Comparison of ENCODE assay signal across 1 cellular context in the genomic region with DNA sequence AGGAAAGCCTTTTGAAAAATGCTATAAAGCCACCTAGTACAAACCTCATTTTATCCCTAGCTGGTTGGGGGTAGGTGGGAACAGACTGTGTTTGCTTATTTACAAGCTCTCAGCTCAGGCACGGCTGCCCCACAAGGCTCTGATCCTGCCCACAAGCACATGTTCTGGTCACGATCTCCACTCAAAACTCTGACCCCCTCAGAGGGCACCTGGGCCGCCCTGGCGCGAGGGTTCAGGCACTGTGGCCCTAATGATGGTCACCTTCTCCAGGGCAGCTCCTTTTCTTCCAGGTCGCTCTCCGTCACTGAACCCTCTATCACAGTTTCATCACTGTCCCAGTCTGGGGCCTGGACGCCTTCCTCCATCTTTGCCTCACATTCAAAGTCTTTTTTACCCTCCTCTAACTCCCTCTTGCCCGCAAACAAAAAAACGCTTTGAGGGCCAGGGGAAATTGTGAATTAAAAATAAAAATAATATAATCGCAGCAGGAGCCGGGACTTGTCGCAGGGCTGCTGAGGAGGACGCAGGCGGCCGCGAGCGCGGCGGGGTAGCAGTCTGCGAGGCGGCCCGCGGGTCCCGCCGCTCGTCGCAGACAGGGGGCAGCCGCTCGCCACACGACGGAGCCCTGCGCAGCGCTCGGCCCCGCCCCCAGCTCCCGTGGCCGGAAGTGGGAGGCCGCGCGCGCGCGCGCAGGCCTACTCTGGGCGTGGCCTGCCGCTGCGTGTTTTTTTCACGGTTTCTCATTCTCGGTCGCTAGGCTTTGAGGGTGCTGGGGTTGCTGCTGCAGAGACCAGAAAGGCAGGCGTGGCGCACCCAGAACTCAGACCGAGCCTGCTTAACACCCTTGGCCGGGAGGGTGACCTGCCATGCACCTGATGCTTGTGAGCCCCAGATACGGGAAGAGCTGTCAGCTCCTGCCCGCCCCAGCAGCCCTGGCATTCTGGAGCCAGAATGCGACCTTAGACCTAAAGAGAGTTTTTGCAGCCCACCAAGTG.
TF ChIP-seq lines count a peak whose summit lies in the region.

A gene with protein sequence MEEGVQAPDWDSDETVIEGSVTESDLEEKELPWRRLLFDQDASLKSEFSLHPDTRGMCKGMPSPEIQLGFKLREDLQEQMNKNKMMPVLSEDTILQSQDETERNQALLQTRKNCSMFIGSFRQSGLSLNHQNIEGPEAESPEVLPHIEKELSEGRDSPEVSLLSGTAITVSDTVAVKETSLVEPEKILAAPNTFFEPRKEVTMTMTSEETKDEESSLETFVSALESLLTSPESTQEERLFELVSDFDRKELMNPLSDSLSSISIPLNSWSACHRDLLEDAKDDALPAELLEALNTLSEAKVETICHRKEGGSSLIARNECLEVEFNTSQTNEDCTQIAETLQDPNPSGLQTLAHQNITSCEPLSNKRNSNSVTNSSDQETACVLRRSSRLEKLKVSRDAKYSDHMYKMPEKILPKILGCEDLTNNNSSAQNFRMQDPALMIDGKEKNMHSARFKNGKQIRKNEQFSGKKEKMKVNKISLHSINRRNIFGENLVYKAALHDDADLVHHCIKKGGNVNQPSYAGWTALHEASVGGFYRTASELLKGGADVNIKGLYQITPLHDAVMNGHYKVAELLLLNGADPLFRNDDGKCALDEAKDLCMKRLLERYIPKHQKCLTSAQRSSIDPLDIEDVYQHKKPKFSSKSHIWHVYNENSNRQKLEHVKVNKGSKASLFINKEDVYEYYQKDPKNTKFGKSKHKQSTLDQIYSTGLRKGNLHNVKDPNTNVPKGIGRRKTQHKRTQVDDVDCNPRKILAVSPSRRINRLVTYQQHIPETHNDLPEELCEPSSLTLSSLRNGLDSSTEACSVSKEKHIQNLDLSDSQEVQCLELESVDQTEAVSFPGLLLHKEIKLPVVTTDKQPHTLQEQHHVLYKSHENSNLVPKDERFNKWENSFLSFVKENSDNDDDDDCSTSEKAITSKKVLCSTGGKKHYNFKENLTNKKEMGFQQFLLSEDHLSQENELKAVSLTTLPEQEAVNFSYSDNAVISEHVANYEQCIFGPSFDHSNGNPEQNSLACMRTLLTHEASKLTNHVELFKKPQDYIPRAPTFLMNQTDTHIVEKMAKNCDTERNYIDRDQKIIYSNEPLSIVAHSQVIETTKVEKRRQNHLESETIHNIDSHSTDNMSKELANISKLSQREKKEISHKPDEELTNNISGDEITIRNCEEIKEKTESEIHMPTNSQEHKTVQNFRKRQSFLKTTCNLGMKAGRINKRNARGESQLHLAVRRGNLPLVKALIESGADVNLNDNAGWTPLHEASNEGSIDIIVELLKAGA (N-terminal part only) (minus strand): TSS at position 557 of the 995 bp plus-strand sequence. CDS start 192 bp downstream, at position 365.

TF ChIP-seq in HepG2, 621 proteins besides CTCF, POLR2A, EP300 and RAD21 (continues in another document):
- TF ChIP-seq RNF2 (conservative IDR thresholded peaks at IDR 0.05; ENCODE audit: low read depth) (no peak), HOXA3 (CRISPR knock-in tag; IDR thresholded peaks at IDR 0.05) (peak; percentile 74; the same call in 1 of the 2 replicates), STAT6 (CRISPR knock-in tag; IDR thresholded peaks at IDR 0.05; ENCODE audit: borderline replicate concordance) (no peak), ZFP37 (CRISPR knock-in tag; IDR thresholded peaks at IDR 0.05; ENCODE audit: borderline replicate concordance) (no peak), DNMT3B (CRISPR knock-in tag; conservative IDR thresholded peaks at IDR 0.05) (0 out of 2 replicates have a peak, but pooled peaks have one; percentile 31), HES4 (CRISPR knock-in tag; IDR thresholded peaks at IDR 0.05; ENCODE audit: borderline replicate concordance) (0 out of 2 replicates have a peak, but pooled peaks have one; percentile 19), U2AF2 (IDR thresholded peaks at IDR 0.05; ENCODE audit: low read depth, low read length) (no peak), RXRB (CRISPR knock-in tag; IDR thresholded peaks at IDR 0.05; ENCODE audit: borderline replicate concordance) (peak; percentile 53; the same call in 1 of the 2 replicates), NAIF1 (CRISPR knock-in tag; IDR thresholded peaks at IDR 0.05; ENCODE audit: borderline replicate concordance) (no peak), YY1 (IDR thresholded peaks at IDR 0.05; ENCODE audit: insufficient read depth, insufficient replicate concordance, low read depth, low read length) (peak; percentile 85), ZNF362 (CRISPR knock-in tag; IDR thresholded peaks at IDR 0.05; ENCODE audit: borderline replicate concordance) (peak; percentile 91), ZNF670 (CRISPR knock-in tag; IDR thresholded peaks at IDR 0.05; ENCODE audit: borderline replicate concordance) (no peak), ZNF691 (CRISPR knock-in tag; IDR thresholded peaks at IDR 0.05; ENCODE audit: borderline replicate concordance, low read depth) (no peak), ZNF563 (CRISPR knock-in tag; IDR thresholded peaks at IDR 0.05) (peak; percentile 71), MIER2 (CRISPR knock-in tag; IDR thresholded peaks at IDR 0.05) (no peak), ZBTB7A (CRISPR knock-in tag; IDR thresholded peaks at IDR 0.05) (no peak), NKX3-1 (CRISPR knock-in tag; IDR thresholded peaks at IDR 0.05) (no peak), NFYB (CRISPR knock-in tag; IDR thresholded peaks at IDR 0.05) (0 out of 2 replicates have a peak, but pooled peaks have one; percentile 12)
- TF ChIP-seq, protein P1, sequence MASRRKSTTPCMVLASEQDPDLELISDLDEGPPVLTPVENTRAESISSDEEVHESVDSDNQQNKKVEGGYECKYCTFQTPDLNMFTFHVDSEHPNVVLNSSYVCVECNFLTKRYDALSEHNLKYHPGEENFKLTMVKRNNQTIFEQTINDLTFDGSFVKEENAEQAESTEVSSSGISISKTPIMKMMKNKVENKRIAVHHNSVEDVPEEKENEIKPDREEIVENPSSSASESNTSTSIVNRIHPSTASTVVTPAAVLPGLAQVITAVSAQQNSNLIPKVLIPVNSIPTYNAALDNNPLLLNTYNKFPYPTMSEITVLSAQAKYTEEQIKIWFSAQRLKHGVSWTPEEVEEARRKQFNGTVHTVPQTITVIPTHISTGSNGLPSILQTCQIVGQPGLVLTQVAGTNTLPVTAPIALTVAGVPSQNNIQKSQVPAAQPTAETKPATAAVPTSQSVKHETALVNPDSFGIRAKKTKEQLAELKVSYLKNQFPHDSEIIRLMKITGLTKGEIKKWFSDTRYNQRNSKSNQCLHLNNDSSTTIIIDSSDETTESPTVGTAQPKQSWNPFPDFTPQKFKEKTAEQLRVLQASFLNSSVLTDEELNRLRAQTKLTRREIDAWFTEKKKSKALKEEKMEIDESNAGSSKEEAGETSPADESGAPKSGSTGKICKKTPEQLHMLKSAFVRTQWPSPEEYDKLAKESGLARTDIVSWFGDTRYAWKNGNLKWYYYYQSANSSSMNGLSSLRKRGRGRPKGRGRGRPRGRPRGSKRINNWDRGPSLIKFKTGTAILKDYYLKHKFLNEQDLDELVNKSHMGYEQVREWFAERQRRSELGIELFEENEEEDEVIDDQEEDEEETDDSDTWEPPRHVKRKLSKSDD (CRISPR knock-in tag; IDR thresholded peaks at IDR 0.05; ENCODE audit: low read depth), result peak; percentile 28; the same call in 1 of the 2 replicates
- TF ChIP-seq, protein P2, sequence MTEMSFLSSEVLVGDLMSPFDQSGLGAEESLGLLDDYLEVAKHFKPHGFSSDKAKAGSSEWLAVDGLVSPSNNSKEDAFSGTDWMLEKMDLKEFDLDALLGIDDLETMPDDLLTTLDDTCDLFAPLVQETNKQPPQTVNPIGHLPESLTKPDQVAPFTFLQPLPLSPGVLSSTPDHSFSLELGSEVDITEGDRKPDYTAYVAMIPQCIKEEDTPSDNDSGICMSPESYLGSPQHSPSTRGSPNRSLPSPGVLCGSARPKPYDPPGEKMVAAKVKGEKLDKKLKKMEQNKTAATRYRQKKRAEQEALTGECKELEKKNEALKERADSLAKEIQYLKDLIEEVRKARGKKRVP (CRISPR knock-in tag; IDR thresholded peaks at IDR 0.05), result 0 out of 4 replicates have a peak, but pooled peaks of 1 of the 2 experiments have one; percentile 24
- TF ChIP-seq, protein P3, sequence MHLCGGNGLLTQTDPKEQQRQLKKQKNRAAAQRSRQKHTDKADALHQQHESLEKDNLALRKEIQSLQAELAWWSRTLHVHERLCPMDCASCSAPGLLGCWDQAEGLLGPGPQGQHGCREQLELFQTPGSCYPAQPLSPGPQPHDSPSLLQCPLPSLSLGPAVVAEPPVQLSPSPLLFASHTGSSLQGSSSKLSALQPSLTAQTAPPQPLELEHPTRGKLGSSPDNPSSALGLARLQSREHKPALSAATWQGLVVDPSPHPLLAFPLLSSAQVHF (CRISPR knock-in tag; IDR thresholded peaks at IDR 0.05), result no peak
- TF ChIP-seq, protein P4, sequence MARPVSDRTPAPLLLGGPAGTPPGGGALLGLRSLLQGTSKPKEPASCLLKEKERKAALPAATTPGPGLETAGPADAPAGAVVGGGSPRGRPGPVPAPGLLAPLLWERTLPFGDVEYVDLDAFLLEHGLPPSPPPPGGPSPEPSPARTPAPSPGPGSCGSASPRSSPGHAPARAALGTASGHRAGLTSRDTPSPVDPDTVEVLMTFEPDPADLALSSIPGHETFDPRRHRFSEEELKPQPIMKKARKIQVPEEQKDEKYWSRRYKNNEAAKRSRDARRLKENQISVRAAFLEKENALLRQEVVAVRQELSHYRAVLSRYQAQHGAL (CRISPR knock-in tag; IDR thresholded peaks at IDR 0.05; ENCODE audit: not compliant biosample characterization), result no peak
- TF ChIP-seq, protein P5, sequence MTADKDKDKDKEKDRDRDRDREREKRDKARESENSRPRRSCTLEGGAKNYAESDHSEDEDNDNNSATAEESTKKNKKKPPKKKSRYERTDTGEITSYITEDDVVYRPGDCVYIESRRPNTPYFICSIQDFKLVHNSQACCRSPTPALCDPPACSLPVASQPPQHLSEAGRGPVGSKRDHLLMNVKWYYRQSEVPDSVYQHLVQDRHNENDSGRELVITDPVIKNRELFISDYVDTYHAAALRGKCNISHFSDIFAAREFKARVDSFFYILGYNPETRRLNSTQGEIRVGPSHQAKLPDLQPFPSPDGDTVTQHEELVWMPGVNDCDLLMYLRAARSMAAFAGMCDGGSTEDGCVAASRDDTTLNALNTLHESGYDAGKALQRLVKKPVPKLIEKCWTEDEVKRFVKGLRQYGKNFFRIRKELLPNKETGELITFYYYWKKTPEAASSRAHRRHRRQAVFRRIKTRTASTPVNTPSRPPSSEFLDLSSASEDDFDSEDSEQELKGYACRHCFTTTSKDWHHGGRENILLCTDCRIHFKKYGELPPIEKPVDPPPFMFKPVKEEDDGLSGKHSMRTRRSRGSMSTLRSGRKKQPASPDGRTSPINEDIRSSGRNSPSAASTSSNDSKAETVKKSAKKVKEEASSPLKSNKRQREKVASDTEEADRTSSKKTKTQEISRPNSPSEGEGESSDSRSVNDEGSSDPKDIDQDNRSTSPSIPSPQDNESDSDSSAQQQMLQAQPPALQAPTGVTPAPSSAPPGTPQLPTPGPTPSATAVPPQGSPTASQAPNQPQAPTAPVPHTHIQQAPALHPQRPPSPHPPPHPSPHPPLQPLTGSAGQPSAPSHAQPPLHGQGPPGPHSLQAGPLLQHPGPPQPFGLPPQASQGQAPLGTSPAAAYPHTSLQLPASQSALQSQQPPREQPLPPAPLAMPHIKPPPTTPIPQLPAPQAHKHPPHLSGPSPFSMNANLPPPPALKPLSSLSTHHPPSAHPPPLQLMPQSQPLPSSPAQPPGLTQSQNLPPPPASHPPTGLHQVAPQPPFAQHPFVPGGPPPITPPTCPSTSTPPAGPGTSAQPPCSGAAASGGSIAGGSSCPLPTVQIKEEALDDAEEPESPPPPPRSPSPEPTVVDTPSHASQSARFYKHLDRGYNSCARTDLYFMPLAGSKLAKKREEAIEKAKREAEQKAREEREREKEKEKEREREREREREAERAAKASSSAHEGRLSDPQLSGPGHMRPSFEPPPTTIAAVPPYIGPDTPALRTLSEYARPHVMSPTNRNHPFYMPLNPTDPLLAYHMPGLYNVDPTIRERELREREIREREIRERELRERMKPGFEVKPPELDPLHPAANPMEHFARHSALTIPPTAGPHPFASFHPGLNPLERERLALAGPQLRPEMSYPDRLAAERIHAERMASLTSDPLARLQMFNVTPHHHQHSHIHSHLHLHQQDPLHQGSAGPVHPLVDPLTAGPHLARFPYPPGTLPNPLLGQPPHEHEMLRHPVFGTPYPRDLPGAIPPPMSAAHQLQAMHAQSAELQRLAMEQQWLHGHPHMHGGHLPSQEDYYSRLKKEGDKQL (CRISPR knock-in tag; IDR thresholded peaks at IDR 0.05; ENCODE audit: low read depth), result 0 out of 2 replicates have a peak, but pooled peaks have one; percentile 30
